In genomic region chr12:56965124-56965523, GRCh38 we compare ENCODE assay signal across 2 cellular contexts. TPM values are rescaled to one million over a fixed set of nuclear protein-coding genes. Genes with fewer than 3 reads are reported as not detected.
"Had no signal": no experiment of that assay in that cellular context is flagged by ENCODE, and none has a peak within 500 bp of the region (broad histone marks: within the 10 kb centered on the region; RNA-seq: fewer than 3 reads in every experiment).

No MANE protein-coding gene starts in this region.

RNA-seq across cellular contexts. Expression of gene RDH16, which starts 7.7 kb away (rescaled TPM):
- total RNA-seq: G401 had no signal

RNA-seq across cellular contexts. Expression of gene SDR9C7, which starts 30.9 kb away (rescaled TPM):
- total RNA-seq: G401, GM12878 had no signal

RNA-seq across cellular contexts. Expression of gene TAC3, which starts 51.2 kb away (rescaled TPM):
- total RNA-seq: GM12878 had no signal
